Comparison of ENCODE assay signal across 18 cellular contexts in the genomic region with DNA sequence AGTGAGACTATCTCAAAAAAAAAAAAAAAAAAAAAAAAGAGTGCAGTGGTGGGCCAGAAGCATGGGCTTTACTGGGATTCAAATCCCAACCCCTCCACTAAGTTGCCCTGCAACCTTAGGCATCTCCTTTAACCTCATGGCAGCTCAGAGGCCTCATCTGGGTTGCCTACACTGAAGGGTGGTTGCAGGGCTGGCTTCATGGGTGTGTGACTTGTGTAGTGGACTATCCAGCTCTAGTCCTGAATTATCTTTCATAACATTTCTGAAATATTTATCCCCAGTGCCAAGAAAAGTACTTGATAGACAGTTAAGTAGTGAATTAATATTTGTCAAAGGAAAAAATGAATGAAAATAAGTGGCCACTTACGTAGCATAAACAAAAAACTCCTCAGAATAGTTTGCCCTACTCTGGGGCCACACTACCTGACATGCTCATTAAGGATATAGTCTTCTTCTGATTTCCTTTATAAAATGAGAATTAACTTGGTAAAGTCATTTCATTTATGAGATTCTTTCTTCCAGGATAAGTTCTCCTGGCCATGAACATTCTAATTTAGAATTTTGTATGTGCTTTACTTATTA.
DNase-seq lines count a peak whose midpoint lies in the region; ATAC-seq, FAIRE-seq and TF ChIP-seq lines count a peak whose summit lies in the region.
"Had no signal": no experiment of that assay in that cellular context is flagged by ENCODE, and none has a peak within 500 bp of the region (broad histone marks: within the 10 kb centered on the region; RNA-seq: fewer than 3 reads in every experiment).

No MANE protein-coding gene starts in this region.

- BruUV-seq in K562 (replicated peaks; lab: Mats Ljungman, UMichigan) = no TSS peak

- no peak for TF ChIP-seq EP300 in K562 (IDR thresholded peaks at IDR 0.05; ENCODE audit: low read length)

- peaks cover 41% of the 10 kb centered on the region for H3K27me3 Mint-ChIP-seq in astrocyte (ENCODE audit: low read depth, unreplicated experiment)

- POLR2A ChIA-PET in K562 (lab: Yijun Ruan, JAX) = no interaction called here

- H3K4me3 ChIP-seq in astrocyte (ENCODE audit: insufficient read depth, low read depth, low read length) = no peak overlapping the region
- no peak overlapping the region for H3K4me3 ChIP-seq in K562
- H3K4me3 ChIP-seq in kidney (ENCODE audit: low read length in 2 of 2) = no peak overlapping the region
- H3K4me3 ChIP-seq: GM23338 had no signal

- H3K36me3 ChIP-seq in astrocyte (ENCODE audit: insufficient read depth, low read length) (no peaks in the 10 kb centered on the region), K562 (ENCODE audit: control insufficient read depth, insufficient read depth, low read length) (no peaks in the 10 kb centered on the region), kidney (ENCODE audit: control insufficient read depth in 1 of 2, insufficient read depth in 2 of 2, low read length in 2 of 2) (no peaks in the 10 kb centered on the region)

- intact Hi-C loops in K562 (cut with micrococcal nuclease) = no loop called here
- intact Hi-C loops in posterior vena cava (cut with DNase I) = no loop called here
- intact Hi-C loops in kidney (cut with DNase I) = no loop called here

- H3K9me3 ChIP-seq in astrocyte (ENCODE audit: insufficient read depth, low read depth, low read length) (no peaks in the 10 kb centered on the region), K562 (replicated peaks; ENCODE audit: control insufficient read depth, insufficient read depth, low read depth, low read length) (no peaks in the 10 kb centered on the region), kidney (ENCODE audit: control insufficient read depth in 1 of 2, low read length in 2 of 2) (no peaks in the 10 kb centered on the region)

- peaks cover 15% of the 10 kb centered on the region for H3K4me1 Mint-ChIP-seq in astrocyte (ENCODE audit: low read depth, unreplicated experiment)
- H3K4me1 Mint-ChIP-seq: CD4-positive, alpha-beta memory T cell had no signal

- peaks cover 16% of the 10 kb centered on the region for H3K4me1 ChIP-seq in astrocyte (ENCODE audit: insufficient read depth, low read length)
- H3K4me1 ChIP-seq in K562 (replicated peaks in 1 of 2; ENCODE audit: control insufficient read depth in 2 of 2, insufficient read depth in 2 of 2, low read length in 2 of 2) = no peaks in the 10 kb centered on the region
- H3K4me1 ChIP-seq in kidney (ENCODE audit: control insufficient read depth in 1 of 2, insufficient read depth in 1 of 2, low read depth in 1 of 2, low read length in 2 of 2) = no peaks in the 10 kb centered on the region

- no peak for TF ChIP-seq POLR2A in K562 (conservative IDR thresholded peaks at IDR 0.05)

- no peaks in the 10 kb centered on the region for H3K79me2 ChIP-seq in astrocyte (ENCODE audit: insufficient read depth, low read length)
- H3K79me2 ChIP-seq in K562 (ENCODE audit: control insufficient read depth, insufficient read depth, low read length) = no peaks in the 10 kb centered on the region

- in situ Hi-C loops in K562 (cut with MboI) = no loop called here

- no peak overlapping the region for H3K27ac ChIP-seq in astrocyte (ENCODE audit: low read depth, low read length)
- H3K27ac ChIP-seq in K562 (ENCODE audit: extremely low read depth, low read depth, low read length) = no peak overlapping the region
- no peak overlapping the region for H3K27ac ChIP-seq in kidney (ENCODE audit: low read depth in 2 of 2, low read length in 2 of 2)

- H3K9me1 ChIP-seq in K562 (ENCODE audit: control insufficient read depth, insufficient read depth, low read length) = no peaks in the 10 kb centered on the region

- CTCF ChIA-PET in K562 (lab: Yijun Ruan, JAX; ENCODE audit: low intra/inter-chr PET ratio) = no interaction called here

- H3K9ac ChIP-seq in astrocyte (ENCODE audit: low read length) (no peak overlapping the region), K562 (ENCODE audit: insufficient read depth in 1 of 2, low read depth in 2 of 2, low read length in 2 of 2) (no peak overlapping the region), kidney (ENCODE audit: low read length in 2 of 2) (no peak overlapping the region)

- no peak overlapping the region for H2AFZ ChIP-seq in astrocyte (ENCODE audit: low read depth, low read length)
- no peak overlapping the region for H2AFZ ChIP-seq in K562 (ENCODE audit: low read depth, low read length)
- H2AFZ ChIP-seq: GM23338 had no signal

- DNase-seq in astrocyte (ENCODE audit: low read depth) (no peak), K562 (ENCODE audit: extremely low read depth in 1 of 4, low spot score in 3 of 4) (no peak), posterior vena cava (ENCODE audit: low spot score) (peak; percentile 34), hippocampal formation (lab: John Stamatoyannopoulos, UW) (no peak), activated gamma-delta T cell treated with Interleukin-2 at 50 U/mL for 16 hours (no peak), kidney (no peak)
- DNase-seq: C1 segment of cervical spinal cord; Calu3; CD4-positive, alpha-beta memory T cell; COR-L47; DMS53; DMS79 treated with DMSO at 0.1 percent for 48 hours; GF-D8; H9 had no signal

- H3K4me3 Mint-ChIP-seq in astrocyte (ENCODE audit: unreplicated experiment) = no peak overlapping the region
- H3K4me3 Mint-ChIP-seq: CD4-positive, alpha-beta memory T cell; GM23338; H9 had no signal

- no peaks in the 10 kb centered on the region for H4K20me1 ChIP-seq in astrocyte (ENCODE audit: insufficient read depth, low read length)
- H4K20me1 ChIP-seq in K562 (replicated peaks; ENCODE audit: control insufficient read depth, insufficient read depth, low read length) = no peaks in the 10 kb centered on the region

- H3K9me3 Mint-ChIP-seq in astrocyte (ENCODE audit: unreplicated experiment) = peaks cover 3% of the 10 kb centered on the region
- H3K9me3 Mint-ChIP-seq: CD4-positive, alpha-beta memory T cell; GM23338; H9 had no signal

- no peak overlapping the region for H3K27ac Mint-ChIP-seq in astrocyte (ENCODE audit: unreplicated experiment)
- H3K27ac Mint-ChIP-seq: CD4-positive, alpha-beta memory T cell; GM23338; H9 had no signal

- TF ChIP-seq CTCF in astrocyte (IDR thresholded peaks at IDR 0.05; ENCODE audit: insufficient read depth, low read depth, low read length) (no peak), K562 (IDR thresholded peaks at IDR 0.05 in 2 of 3, conservative IDR thresholded peaks at IDR 0.05 in 1 of 3; ENCODE audit: insufficient read depth in 2 of 3, low read depth in 1 of 3, low read length in 3 of 3) (no peak), kidney (IDR thresholded peaks at IDR 0.05; ENCODE audit: borderline replicate concordance, extremely low read depth, insufficient read depth) (no peak)

- H3K36me3 Mint-ChIP-seq in astrocyte (ENCODE audit: low read depth, unreplicated experiment) = no peaks in the 10 kb centered on the region
- H3K36me3 Mint-ChIP-seq: CD4-positive, alpha-beta memory T cell had no signal

- whole genome bisulfite sequencing in K562 (ENCODE audit: insufficient coverage, low coverage, missing lambda C conversion rate) = 6% methylated on average over 1 of the region's 1 CpG

- no peak overlapping the region for H3K4me2 ChIP-seq in astrocyte (ENCODE audit: low read length)
- no peak overlapping the region for H3K4me2 ChIP-seq in K562 (ENCODE audit: insufficient read depth, low read length)
- H3K4me2 ChIP-seq: GM23338 had no signal

- no peak for ATAC-seq in K562
- ATAC-seq: GM23338, HCT116 had no signal

- FAIRE-seq in astrocyte (lab: Jason Lieb, UNC) = peak; percentile 69
- peak; percentile 40 for FAIRE-seq in K562 (lab: Jason Lieb, UNC)
- FAIRE-seq in kidney (lab: Jason Lieb, UNC) = no peak
- FAIRE-seq: GM12891, GM18507 had no signal

- no peak for TF ChIP-seq RAD21 in K562 (CRISPR knock-in tag; conservative IDR thresholded peaks at IDR 0.05 in 1 of 2, IDR thresholded peaks at IDR 0.05 in 1 of 2)

- H3K27me3 ChIP-seq in astrocyte (ENCODE audit: insufficient read depth, low read length) (peaks cover 5% of the 10 kb centered on the region), K562 (ENCODE audit: control insufficient read depth in 2 of 2, insufficient read depth in 2 of 2, low read length in 2 of 2) (peaks cover 0 to 26% of the 10 kb centered on the region in 2 experiments; a peak in 2 of 5 replicates)

TF ChIP-seq in K562, 482 proteins besides CTCF, POLR2A, EP300 and RAD21 (continues in another document):
- TF ChIP-seq, protein P1, sequence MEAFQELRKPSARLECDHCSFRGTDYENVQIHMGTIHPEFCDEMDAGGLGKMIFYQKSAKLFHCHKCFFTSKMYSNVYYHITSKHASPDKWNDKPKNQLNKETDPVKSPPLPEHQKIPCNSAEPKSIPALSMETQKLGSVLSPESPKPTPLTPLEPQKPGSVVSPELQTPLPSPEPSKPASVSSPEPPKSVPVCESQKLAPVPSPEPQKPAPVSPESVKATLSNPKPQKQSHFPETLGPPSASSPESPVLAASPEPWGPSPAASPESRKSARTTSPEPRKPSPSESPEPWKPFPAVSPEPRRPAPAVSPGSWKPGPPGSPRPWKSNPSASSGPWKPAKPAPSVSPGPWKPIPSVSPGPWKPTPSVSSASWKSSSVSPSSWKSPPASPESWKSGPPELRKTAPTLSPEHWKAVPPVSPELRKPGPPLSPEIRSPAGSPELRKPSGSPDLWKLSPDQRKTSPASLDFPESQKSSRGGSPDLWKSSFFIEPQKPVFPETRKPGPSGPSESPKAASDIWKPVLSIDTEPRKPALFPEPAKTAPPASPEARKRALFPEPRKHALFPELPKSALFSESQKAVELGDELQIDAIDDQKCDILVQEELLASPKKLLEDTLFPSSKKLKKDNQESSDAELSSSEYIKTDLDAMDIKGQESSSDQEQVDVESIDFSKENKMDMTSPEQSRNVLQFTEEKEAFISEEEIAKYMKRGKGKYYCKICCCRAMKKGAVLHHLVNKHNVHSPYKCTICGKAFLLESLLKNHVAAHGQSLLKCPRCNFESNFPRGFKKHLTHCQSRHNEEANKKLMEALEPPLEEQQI (IDR thresholded peaks at IDR 0.05) = no peak
- no peak for TF ChIP-seq PRMT5 (CRISPR knock-in tag; IDR thresholded peaks at IDR 0.05)
- TF ChIP-seq XRCC5 (IDR thresholded peaks at IDR 0.05; ENCODE audit: low read depth, low read length) = no peak
- TF ChIP-seq, protein P2, sequence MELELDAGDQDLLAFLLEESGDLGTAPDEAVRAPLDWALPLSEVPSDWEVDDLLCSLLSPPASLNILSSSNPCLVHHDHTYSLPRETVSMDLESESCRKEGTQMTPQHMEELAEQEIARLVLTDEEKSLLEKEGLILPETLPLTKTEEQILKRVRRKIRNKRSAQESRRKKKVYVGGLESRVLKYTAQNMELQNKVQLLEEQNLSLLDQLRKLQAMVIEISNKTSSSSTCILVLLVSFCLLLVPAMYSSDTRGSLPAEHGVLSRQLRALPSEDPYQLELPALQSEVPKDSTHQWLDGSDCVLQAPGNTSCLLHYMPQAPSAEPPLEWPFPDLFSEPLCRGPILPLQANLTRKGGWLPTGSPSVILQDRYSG (tag; conservative IDR thresholded peaks at IDR 0.05; ENCODE audit: low read depth) = no peak
- no peak for TF ChIP-seq MTA3 (IDR thresholded peaks at IDR 0.05; ENCODE audit: borderline replicate concordance)
- no peak for TF ChIP-seq RBBP5 (IDR thresholded peaks at IDR 0.05; ENCODE audit: borderline replicate concordance, insufficient read depth, low read length, poor library complexity, severe bottlenecking)
- TF ChIP-seq MXI1 (IDR thresholded peaks at IDR 0.05; ENCODE audit: low read depth, low read length) = no peak
- no peak for TF ChIP-seq RBFOX2 (IDR thresholded peaks at IDR 0.05; ENCODE audit: low read depth, low read length)
- TF ChIP-seq ZNF445 (CRISPR knock-in tag; IDR thresholded peaks at IDR 0.05; ENCODE audit: low read depth) = no peak
